Comparison of ENCODE assay signal across 8 cellular contexts in genomic region chr16:10743610-10744369, GRCh38. TPM values are rescaled to one million over a fixed set of nuclear protein-coding genes. Genes with fewer than 3 reads are reported as not detected.
DNase-seq lines count a peak whose midpoint lies in the region; ATAC-seq, FAIRE-seq and TF ChIP-seq lines count a peak whose summit lies in the region.

NUBP1 (plus strand) TSS chr16:10743842; CDS start chr16:10743864, 22 bp downstream.

- peak; percentile 97 for DNase-seq in EL
- DNase-seq in H54 (ENCODE audit: insufficient read length, low spot score): peak; percentile 78
- DNase-seq in M059J (ENCODE audit: low read depth): peak; percentile 97
- DNase-seq in SHP77 (lab: John Stamatoyannopoulos, UW): peak; percentile 89 to 90
- DNase-seq in activated effector memory CD4-positive, alpha-beta T cell treated with anti-CD3 and anti-CD28 coated beads, Interleukin-2, amount 50 U/mL, for 16 hours: peak; percentile 100
- peak; percentile 98 for DNase-seq in fibroblast of the aortic adventitia (ENCODE audit: low read depth)
- DNase-seq in nephron progenitor cell: peak; percentile 100
- peak; percentile 96 to 97 for DNase-seq in stimulated activated naive CD8-positive, alpha-beta T cell treated with anti-CD3 and anti-CD28 coated beads, Interleukin-15, amount 100 ng/mL, for 72 hours

- peak within 1 kb of the TSS; percentile 76 for H3K4me3 ChIP-seq in fibroblast of the aortic adventitia (ENCODE audit: low read depth, low read length)

- peaks cover 5% of the 10 kb centered on the region for H3K36me3 Mint-ChIP-seq in nephron progenitor cell (ENCODE audit: low read depth)

- H3K27ac Mint-ChIP-seq in nephron progenitor cell: peak within 1 kb of the TSS; percentile 99
- peak within 1 kb of the TSS; percentile 96 to 99 for H3K27ac Mint-ChIP-seq in stimulated activated naive CD8-positive, alpha-beta T cell treated with anti-CD3 and anti-CD28 coated beads, Interleukin-15, amount 100 ng/mL, for 72 hours

- H3K4me3 Mint-ChIP-seq in nephron progenitor cell: peak within 1 kb of the TSS; percentile 89
- peak within 1 kb of the TSS; percentile 85 to 91 for H3K4me3 Mint-ChIP-seq in stimulated activated naive CD8-positive, alpha-beta T cell treated with anti-CD3 and anti-CD28 coated beads, Interleukin-15, amount 100 ng/mL, for 72 hours

- H3K4me1 Mint-ChIP-seq in nephron progenitor cell: peaks cover 74% of the 10 kb centered on the region
- H3K4me1 Mint-ChIP-seq in stimulated activated naive CD8-positive, alpha-beta T cell treated with anti-CD3 and anti-CD28 coated beads, Interleukin-15, amount 100 ng/mL, for 72 hours: peaks cover 72% of the 10 kb centered on the region

- FAIRE-seq in H54 (lab: Jason Lieb, UNC): peak; percentile 6

- peaks cover 6% of the 10 kb centered on the region for H3K27me3 Mint-ChIP-seq in nephron progenitor cell (ENCODE audit: low read depth, poor library complexity)
- H3K27me3 Mint-ChIP-seq in stimulated activated naive CD8-positive, alpha-beta T cell treated with anti-CD3 and anti-CD28 coated beads, Interleukin-15, amount 100 ng/mL, for 72 hours: no peaks in the 10 kb centered on the region

- TF ChIP-seq CTCF in fibroblast of the aortic adventitia (IDR thresholded peaks at IDR 0.05; ENCODE audit: insufficient read depth, low read length) (no peak), nephron progenitor cell (IDR thresholded peaks at IDR 0.05) (no peak)

- TF ChIP-seq POLR2A in H54 (IDR thresholded peaks at IDR 0.05; ENCODE audit: low read depth, low read length): peak; percentile 81

- ATAC-seq in stimulated activated naive CD8-positive, alpha-beta T cell treated with anti-CD3 and anti-CD28 coated beads, Interleukin-15, amount 100 ng/mL, for 72 hours: peak; percentile 95

- no peaks in the 10 kb centered on the region for H3K9me3 Mint-ChIP-seq in nephron progenitor cell
- no peaks in the 10 kb centered on the region for H3K9me3 Mint-ChIP-seq in stimulated activated naive CD8-positive, alpha-beta T cell treated with anti-CD3 and anti-CD28 coated beads, Interleukin-15, amount 100 ng/mL, for 72 hours

RNA-seq across cellular contexts. Expression of gene NUBP1, which starts in this region (rescaled TPM):
- total RNA-seq in M059J (2014; rRNA removed; shearing (Covaris generic)): 32.7 and 45.7 TPM in 2 replicates
- total RNA-seq in fibroblast of the aortic adventitia (ENCODE audit: low replicate concordance): 9.7 and 17.2 TPM in 2 replicates

Comparison
In these comparisons a context has a peak if more than half of its experiments do, and no peak if none do; other contexts are left out.
1. Peak in every context shown above with its lines: DNase-seq, ATAC-seq and H3K4me3 ChIP-seq.